In the genomic region with DNA sequence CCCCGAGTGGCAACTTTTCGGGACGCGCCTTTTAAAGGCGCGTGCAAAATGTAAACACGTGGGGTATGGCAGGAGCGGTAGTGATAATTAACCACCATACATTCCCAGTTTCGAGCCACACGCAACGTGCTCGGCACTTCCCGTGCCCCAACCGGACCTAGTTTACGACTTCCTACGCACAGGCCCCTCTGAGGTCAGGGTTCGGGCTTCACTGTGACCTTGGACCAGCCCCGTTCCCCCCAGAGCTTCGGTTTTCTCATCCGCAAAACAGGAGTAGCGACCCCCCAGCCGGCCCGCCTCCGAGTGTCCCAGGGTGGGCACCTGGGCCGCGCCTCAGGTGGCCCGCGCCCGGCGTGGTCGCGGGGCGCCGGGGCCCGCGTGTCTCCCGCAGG, we compare ENCODE assay signal across 8 cellular contexts. TPM values are rescaled to one million over a fixed set of nuclear protein-coding genes. Genes with fewer than 3 reads are reported as not detected.
DNase-seq lines count a peak whose midpoint lies in the region; ATAC-seq and TF ChIP-seq lines count a peak whose summit lies in the region.

No MANE protein-coding gene starts in this region.

- H3K4me1 Mint-ChIP-seq in type B pancreatic cell (ENCODE audit: unreplicated experiment) = peaks cover 30% of the 10 kb centered on the region

- TF ChIP-seq POLR2A in GM18951 (IDR thresholded peaks at IDR 0.05; ENCODE audit: extremely low read depth, insufficient read depth, insufficient read length) = peak; percentile 49

- TF ChIP-seq CTCF in neutrophil (IDR thresholded peaks at IDR 0.05) (no peak), type B pancreatic cell (conservative IDR thresholded peaks at IDR 0.05) (no peak)

- peaks cover 28 to 31% of the 10 kb centered on the region in 2 experiments for H3K4me1 ChIP-seq in neutrophil (ENCODE audit: control insufficient read depth in 1 of 2, insufficient read depth in 1 of 2, low read depth in 1 of 2, low read length in 1 of 2)

- H3K4me3 ChIP-seq in neutrophil (ENCODE audit: low read depth in 1 of 2, low read length in 1 of 2) = peak overlapping the region; percentile 96 to 97

- peak overlapping the region; percentile 99 for H3K4me3 Mint-ChIP-seq in type B pancreatic cell

- peak; percentile 28 for ATAC-seq in HG03159 (IDR thresholded peaks at IDR 0.05; ENCODE audit: unreplicated experiment)

- in situ Hi-C loops in GM18951 (cut with MboI; ENCODE audit: low sequenced_read_pairs, unreplicated experiment) = no loop called here

- H3K36me3 ChIP-seq in neutrophil = peaks cover 21% of the 10 kb centered on the region

- peak; percentile 56 for DNase-seq in AG20443 (ENCODE audit: low spot score)
- DNase-seq in OCI-M1 (lab: John Stamatoyannopoulos, UW) = peak; percentile 88
- DNase-seq in activated effector memory CD4-positive, alpha-beta T cell treated with Interleukin-2 at 50 U/mL for 16 hours = peak; percentile 59
- peak; percentile 48 for DNase-seq in foreskin melanocyte
- no peak for DNase-seq in type B pancreatic cell (ENCODE audit: extremely low spot score, unreplicated experiment)

- H3K27ac ChIP-seq in neutrophil = peak overlapping the region; percentile 85

- no peaks in the 10 kb centered on the region for H3K27me3 Mint-ChIP-seq in type B pancreatic cell

- H3K36me3 Mint-ChIP-seq in type B pancreatic cell = peaks cover 26% of the 10 kb centered on the region

- H3K9me3 ChIP-seq in neutrophil = no peaks in the 10 kb centered on the region

- H3K27ac Mint-ChIP-seq in type B pancreatic cell = peak overlapping the region; percentile 93

- H3K27me3 ChIP-seq in neutrophil = no peaks in the 10 kb centered on the region

- no peaks in the 10 kb centered on the region for H3K9me3 Mint-ChIP-seq in type B pancreatic cell

RNA-seq across cellular contexts. Expression of a gene that starts 0.5 kb away (rescaled TPM):
- 13.6 and 14.1 TPM in 2 replicates for total RNA-seq in type B pancreatic cell (ENCODE audit: low replicate concordance)

RNA-seq across cellular contexts. Expression of a gene that starts 0.6 kb away (rescaled TPM):
- 52.0 and 55.0 TPM in 2 replicates for total RNA-seq in type B pancreatic cell (ENCODE audit: low replicate concordance)

RNA-seq across cellular contexts. Expression of a gene that starts 54.2 kb away (rescaled TPM):
- total RNA-seq in type B pancreatic cell (ENCODE audit: low replicate concordance) = 42.9 and 44.2 TPM in 2 replicates

RNA-seq across cellular contexts. Expression of a gene that starts 54.4 kb away (rescaled TPM):
- 11.6 and 12.4 TPM in 2 replicates for total RNA-seq in type B pancreatic cell (ENCODE audit: low replicate concordance)
